Comparison of ENCODE assay signal across 11 cellular contexts in genomic region chr20:45254867-45255266, GRCh38. TPM values are rescaled to one million over a fixed set of nuclear protein-coding genes. Genes with fewer than 3 reads are reported as not detected.
DNase-seq lines count a peak whose midpoint lies in the region; ATAC-seq and TF ChIP-seq lines count a peak whose summit lies in the region.
"Had no signal": no experiment of that assay in that cellular context is flagged by ENCODE, and none has a peak within 500 bp of the region (broad histone marks: within the 10 kb centered on the region; RNA-seq: fewer than 3 reads in every experiment).

No MANE protein-coding gene starts in this region.

- CTCF ChIA-PET in PC-3 (lab: Charles Lee) = no interaction called here

- H3K4me3 Mint-ChIP-seq in progenitor cell of endocrine pancreas (ENCODE audit: low read depth) = no peak overlapping the region
- H3K4me3 Mint-ChIP-seq: activated naive CD8-positive, alpha-beta T cell treated with anti-CD3 and anti-CD28 coated beads for 36 hours had no signal

- no peaks in the 10 kb centered on the region for H3K27me3 ChIP-seq in PC-3 (ENCODE audit: low read length)
- H3K27me3 ChIP-seq in foreskin keratinocyte = peaks cover 33% of the 10 kb centered on the region

- no peaks in the 10 kb centered on the region for H3K9me3 Mint-ChIP-seq in progenitor cell of endocrine pancreas (ENCODE audit: low read depth)
- H3K9me3 Mint-ChIP-seq: activated naive CD8-positive, alpha-beta T cell treated with anti-CD3 and anti-CD28 coated beads for 36 hours had no signal

- TF ChIP-seq CTCF in GM20000 (IDR thresholded peaks at IDR 0.05; ENCODE audit: extremely low read depth, missing control alignments) (no peak), PC-3 (conservative IDR thresholded peaks at IDR 0.05; ENCODE audit: low read depth, low read length) (no peak), foreskin keratinocyte (conservative IDR thresholded peaks at IDR 0.05) (no peak), progenitor cell of endocrine pancreas (IDR thresholded peaks at IDR 0.05; ENCODE audit: unreplicated experiment) (no peak)

- POLR2A ChIA-PET in PC-3 (lab: Charles Lee; ENCODE audit: unreplicated experiment) = no interaction called here

- H3K36me3 ChIP-seq in PC-3 (ENCODE audit: low read depth, low read length) = no peaks in the 10 kb centered on the region
- H3K36me3 ChIP-seq: heart left ventricle had no signal

- BruUV-seq in PC-3 (replicated peaks; lab: Mats Ljungman, UMichigan) = TSS peak; percentile 85

- no peaks in the 10 kb centered on the region for H3K9me2 ChIP-seq in PC-3 (replicated peaks; ENCODE audit: low read length)

- H3K9me3 ChIP-seq in PC-3 (ENCODE audit: low read length) = no peaks in the 10 kb centered on the region
- H3K9me3 ChIP-seq: heart left ventricle had no signal

- H3K27ac ChIP-seq in PC-3 (ENCODE audit: low read length) (peak overlapping the region; percentile 86), foreskin keratinocyte (no peak overlapping the region)

- peaks cover 27% of the 10 kb centered on the region for H3K27me3 Mint-ChIP-seq in progenitor cell of endocrine pancreas

- ATAC-seq in PC-3 = peak; percentile 23; the same call in 1 of the 2 replicates
- no peak for ATAC-seq in foreskin keratinocyte
- no peak for ATAC-seq in HG03520 (IDR thresholded peaks at IDR 0.05; ENCODE audit: unreplicated experiment)

- H3K4me1 ChIP-seq in PC-3 (ENCODE audit: insufficient read depth, low read length) (peaks cover 38% of the 10 kb centered on the region), foreskin keratinocyte (no peaks in the 10 kb centered on the region)

- H3K79me2 ChIP-seq in PC-3 (ENCODE audit: low read length) = 0 out of 2 replicates have a peak, but pooled peaks cover 6% of the 10 kb centered on the region

- peak overlapping the region; percentile 87 for H3K4me2 ChIP-seq in PC-3 (ENCODE audit: low read length)

- peaks cover 6% of the 10 kb centered on the region for H3K4me1 Mint-ChIP-seq in progenitor cell of endocrine pancreas (ENCODE audit: low read depth)

- intact Hi-C loops in PC-3 (cut with micrococcal nuclease) = loop anchor here (2.0 kb wide), 1 partner anchor 36 kb away; no protein-coding TSS in a partner anchor

- H3K27ac Mint-ChIP-seq in progenitor cell of endocrine pancreas = no peak overlapping the region
- H3K27ac Mint-ChIP-seq: activated naive CD8-positive, alpha-beta T cell treated with anti-CD3 and anti-CD28 coated beads for 36 hours had no signal

- DNase-seq in GM20000 (ENCODE audit: low spot score) (peak; percentile 31), PC-3 (peak; percentile 67), foreskin keratinocyte (peak; percentile 32 to 48), stromal cell of bone marrow (ENCODE audit: low read depth) (peak; percentile 66), KG1 (lab: John Stamatoyannopoulos, UW) (no peak), progenitor cell of endocrine pancreas (ENCODE audit: low spot score, unreplicated experiment) (no peak), DMS114 treated with DMSO at 0.1 percent for 48 hours (lab: John Stamatoyannopoulos, UW; ENCODE audit: unreplicated experiment) (no peak)
- DNase-seq: activated naive CD8-positive, alpha-beta T cell treated with anti-CD3 and anti-CD28 coated beads for 36 hours; heart left ventricle; substantia nigra had no signal

- H3F3A ChIP-seq in PC-3 (ENCODE audit: low read length, unreplicated experiment) = no peaks in the 10 kb centered on the region

- H3K9ac ChIP-seq in PC-3 (ENCODE audit: low read length) = peak overlapping the region; percentile 1; the same call in 1 of the 2 replicates

- H3K36me3 Mint-ChIP-seq in progenitor cell of endocrine pancreas (ENCODE audit: insufficient read depth) = no peaks in the 10 kb centered on the region
- H3K36me3 Mint-ChIP-seq: activated naive CD8-positive, alpha-beta T cell treated with anti-CD3 and anti-CD28 coated beads for 36 hours had no signal

- H2AFZ ChIP-seq in PC-3 (ENCODE audit: low read length) = peak overlapping the region; percentile 22

- H4K20me1 ChIP-seq in PC-3 (ENCODE audit: low read length) = no peaks in the 10 kb centered on the region

- H3K4me3 ChIP-seq in PC-3 (ENCODE audit: low read length) = peak overlapping the region; percentile 58; the same call in 1 of the 2 replicates
- H3K4me3 ChIP-seq: heart left ventricle had no signal

RNA-seq across cellular contexts. Expression of gene SLPI, which starts 0.5 kb away (rescaled TPM):
- total RNA-seq in PC-3 (2014; rRNA removed) = 186 and 207 TPM in 2 replicates
- total RNA-seq in foreskin keratinocyte = 9.1 and 11.3 TPM in 2 replicates
- polyA plus RNA-seq in foreskin keratinocyte = 7.4 and 13.8 TPM in 2 replicates
- not detected in 2 replicates for total RNA-seq in progenitor cell of endocrine pancreas
- total RNA-seq: activated naive CD8-positive, alpha-beta T cell treated with anti-CD3 and anti-CD28 coated beads for 36 hours had no signal

RNA-seq across cellular contexts. Expression of gene SEMG2, which starts 33.7 kb away (rescaled TPM):
- not detected in 2 replicates for total RNA-seq in PC-3 (2014; rRNA removed)
- not detected in 2 replicates for total RNA-seq in foreskin keratinocyte
- polyA plus RNA-seq in foreskin keratinocyte = not detected in 2 replicates
- total RNA-seq in progenitor cell of endocrine pancreas = not detected in 2 replicates
- total RNA-seq: activated naive CD8-positive, alpha-beta T cell treated with anti-CD3 and anti-CD28 coated beads for 36 hours; heart left ventricle had no signal
- polyA plus RNA-seq: heart left ventricle had no signal

RNA-seq across cellular contexts. Expression of gene SEMG1, which starts 48.0 kb away (rescaled TPM):
- total RNA-seq in PC-3 (2014; rRNA removed) (not detected in 2 replicates), foreskin keratinocyte (not detected in 2 replicates), progenitor cell of endocrine pancreas (not detected in 2 replicates)
- not detected in 2 replicates for polyA plus RNA-seq in foreskin keratinocyte
- total RNA-seq: activated naive CD8-positive, alpha-beta T cell treated with anti-CD3 and anti-CD28 coated beads for 36 hours; heart left ventricle had no signal
- polyA plus RNA-seq: heart left ventricle had no signal

RNA-seq across cellular contexts. Expression of gene RBPJL, which starts 51.8 kb away (rescaled TPM):
- total RNA-seq in PC-3 (2014; rRNA removed) (not detected in 2 replicates), foreskin keratinocyte (not detected in 2 replicates), progenitor cell of endocrine pancreas (1.4 and 1.5 TPM in 2 replicates)
- not detected in 2 replicates for polyA plus RNA-seq in foreskin keratinocyte
- total RNA-seq: activated naive CD8-positive, alpha-beta T cell treated with anti-CD3 and anti-CD28 coated beads for 36 hours; heart left ventricle had no signal
- polyA plus RNA-seq: heart left ventricle had no signal

RNA-seq across cellular contexts. Expression of gene MATN4, which starts 53.2 kb away (rescaled TPM):
- total RNA-seq in PC-3 (2014; rRNA removed) (0.33 TPM in 1 of 2 replicates, not detected in the other), foreskin keratinocyte (0.10 TPM in 1 of 2 replicates, not detected in the other), progenitor cell of endocrine pancreas (0.20 TPM in 1 of 2 replicates, not detected in the other)
- 0.02 and 0.06 TPM in 2 replicates for polyA plus RNA-seq in foreskin keratinocyte
- total RNA-seq: heart left ventricle had no signal
- polyA plus RNA-seq: heart left ventricle had no signal

Comparison
In these comparisons a context has a peak if more than half of its experiments do, and no peak if none do; other contexts are left out.
1. DNase-seq: peak in GM20000 (single experiment), PC-3 (single experiment), foreskin keratinocyte (2 of 2) and stromal cell of bone marrow (single experiment); none in KG1 (single experiment), progenitor cell of endocrine pancreas (single experiment) and DMS114 treated with DMSO at 0.1 percent for 48 hours (single experiment).
2. RNA of gene SLPI, which starts 0.5 kb away (total RNA-seq): 186 to 207 TPM in PC-3; 9.1 to 11.3 TPM in foreskin keratinocyte and not detected in progenitor cell of endocrine pancreas; every median in the first group is over 10 times any median in the second.